Comparison of ENCODE assay signal across 32 cellular contexts in genomic region chr16:46873201-46873600, GRCh38.
"Had no signal": no experiment of that assay in that cellular context is flagged by ENCODE, and none has a peak within 500 bp of the region (broad histone marks: within the 10 kb centered on the region; RNA-seq: fewer than 3 reads in every experiment).

No MANE protein-coding gene starts in this region.

- FAIRE-seq: astrocyte, bronchial epithelial cell had no signal

- DNase-seq: activated effector memory CD4-positive, alpha-beta T cell treated with anti-CD3 and anti-CD28 coated beads, Interleukin-2, amount 50 U/mL, for 16 hours; activated effector memory CD4-positive, alpha-beta T cell treated with Interleukin-2 at 50 U/mL for 16 hours; activated gamma-delta T cell; activated gamma-delta T cell treated with Interleukin-2 at 50 U/mL for 16 hours; activated naive CD4-positive, alpha-beta T cell; activated naive CD4-positive, alpha-beta T cell treated with anti-CD3 and anti-CD28 coated beads for 36 hours; activated naive CD4-positive, alpha-beta T cell treated with anti-CD3 and anti-CD28 coated beads, Interleukin-2, amount 10 ng/mL, durations not matched to agents 7 days and 5 days; activated naive CD4-positive, alpha-beta T cell treated with anti-CD3 and anti-CD28 coated beads, Interleukin-2, amount 50 U/mL, for 16 hours; activated naive CD4-positive, alpha-beta T cell treated with Interleukin-2 at 50 U/mL for 16 hours; activated naive CD8-positive, alpha-beta T cell treated with anti-CD3 and anti-CD28 coated beads for 36 hours; activated naive CD8-positive, alpha-beta T cell treated with anti-CD3 and anti-CD28 coated beads, Interleukin-2, amount 10 ng/mL, durations not matched to agents 7 days and 5 days; activated naive CD8-positive, alpha-beta T cell treated with anti-CD3 and anti-CD28 coated beads, Interleukin-2, amount 50 U/mL, for 24 hours; activated T-cell treated with anti-CD3 and anti-CD28 coated beads, Interleukin-2, amount 50 U/mL, for 1 hour; activated T-cell treated with anti-CD3 and anti-CD28 coated beads, Interleukin-2, amount 50 U/mL, for 24 hours; activated T-cell treated with anti-CD3 and anti-CD28 coated beads, Interleukin-2, amount 50 U/mL, for 4 hours; activated T-cell treated with anti-CD3 and anti-CD28 coated beads, Interleukin-2, amount 50 U/mL, for 48 hours; activated T-cell treated with anti-CD3 and anti-CD28 coated beads, Interleukin-2, amount 50 U/mL, for 72 hours; adrenal gland; amniotic stem cell; anterior cingulate cortex; aorta; body of pancreas; brain microvascular endothelial cell; central memory CD4-positive, alpha-beta T cell; cerebellar nuclear complex had no signal

- H3K4me1 ChIP-seq: adrenal gland, ascending aorta, breast epithelium had no signal

- H3K27ac ChIP-seq: adrenal gland, ascending aorta, body of pancreas, brain microvascular endothelial cell, breast epithelium, cardiac muscle cell had no signal

- ATAC-seq: activated naive CD4-positive, alpha-beta T cell treated with anti-CD3 and anti-CD28 coated beads, Interleukin-2, amount 50 U/mL, for 72 hours; activated naive CD8-positive, alpha-beta T cell treated with anti-CD3 and anti-CD28 coated beads, Interleukin-2, amount 50 U/mL, for 24 hours; activated T-cell treated with anti-CD3 and anti-CD28 coated beads, Interleukin-2, amount 50 U/mL, for 4 hours; activated T-cell treated with anti-CD3 and anti-CD28 coated beads, Interleukin-2, amount 50 U/mL, for 72 hours; activated T-helper 17 cell treated with anti-CD3 and anti-CD28 coated beads, Interleukin-2, amount 50 U/mL, for 72 hours; body of pancreas had no signal

- H3K27me3 ChIP-seq: adrenal gland, ascending aorta, body of pancreas, brain microvascular endothelial cell, breast epithelium, cardiac muscle cell had no signal

- H3K4me3 ChIP-seq: adrenal gland, ascending aorta, body of pancreas, breast epithelium, cardiac muscle cell had no signal

- H3K9me3 ChIP-seq: adrenal gland, ascending aorta, body of pancreas, breast epithelium had no signal

- H3K36me3 ChIP-seq: adrenal gland, ascending aorta, brain microvascular endothelial cell, breast epithelium, cardiac muscle cell had no signal
